ENCODE assay signal across 22 cellular contexts in genomic region chr16:23403547-23403946, GRCh38.
"Had no signal": no experiment of that assay in that cellular context is flagged by ENCODE, and none has a peak within 500 bp of the region (broad histone marks: within the 10 kb centered on the region; RNA-seq: fewer than 3 reads in every experiment).

No MANE protein-coding gene starts in this region.

- H3K27me3 Mint-ChIP-seq: activated CD4-positive, alpha-beta T cell treated with anti-CD3 and anti-CD28 coated beads, Interleukin-2, amount 10 ng/mL, durations not matched to agents 24 days and 14 days; activated naive CD4-positive, alpha-beta T cell treated with anti-CD3 and anti-CD28 coated beads, Interleukin-2, amount 50 U/mL, for 24 hours had no signal

- H3K27ac ChIP-seq: adrenal gland, hepatocyte, right atrium auricular region, uterus had no signal

- H3K4me1 Mint-ChIP-seq: activated CD4-positive, alpha-beta T cell treated with anti-CD3 and anti-CD28 coated beads, Interleukin-2, amount 10 ng/mL, durations not matched to agents 24 days and 14 days; activated naive CD4-positive, alpha-beta T cell treated with anti-CD3 and anti-CD28 coated beads, Interleukin-2, amount 50 U/mL, for 24 hours; natural killer cell had no signal

- H3K4me1 ChIP-seq: adrenal gland, uterus had no signal

- H3K27ac Mint-ChIP-seq: activated CD4-positive, alpha-beta T cell treated with anti-CD3 and anti-CD28 coated beads, Interleukin-2, amount 10 ng/mL, durations not matched to agents 24 days and 14 days; activated CD8-positive, alpha-beta T cell treated with anti-CD3 and anti-CD28 coated beads, Interleukin-2, amount 10 ng/mL, durations not matched to agents 7 days and 5 days; activated naive CD4-positive, alpha-beta T cell treated with anti-CD3 and anti-CD28 coated beads, Interleukin-2, amount 50 U/mL, for 24 hours; natural killer cell; T-helper 2 cell treated with Interferon-gamma antibody and Interleukin-4, amounts not matched to agents 5 μg/mL and 100 μg/mL, for 36 hours had no signal

- H3K4me3 ChIP-seq: adrenal gland, hepatocyte, mucosa of descending colon, right atrium auricular region, thyroid gland, uterus had no signal

- H3K9me3 ChIP-seq: adrenal gland, mucosa of descending colon, right atrium auricular region, thyroid gland, uterus had no signal

- H3K4me2 ChIP-seq: hepatocyte had no signal

- DNase-seq: activated CD4-positive, alpha-beta T cell treated with anti-CD3 and anti-CD28 coated beads, Interleukin-2, amount 10 ng/mL, durations not matched to agents 24 days and 14 days; activated CD4-positive, CD25-positive, alpha-beta regulatory T cell; activated CD8-positive, alpha-beta memory T cell treated with anti-CD3 and anti-CD28 coated beads, Interleukin-2, amount 50 U/mL, for 4 hours; activated CD8-positive, alpha-beta T cell treated with anti-CD3 and anti-CD28 coated beads, Interleukin-2, amount 10 ng/mL, durations not matched to agents 7 days and 5 days; activated effector memory CD4-positive, alpha-beta T cell treated with anti-CD3 and anti-CD28 coated beads, Interleukin-2, amount 50 U/mL, for 16 hours; activated T-cell treated with anti-CD3 and anti-CD28 coated beads, Interleukin-2, amount 50 U/mL, for 48 hours; adrenal gland; islet precursor cell; mammary epithelial cell; mucosa of descending colon; natural killer cell; nucleus accumbens; stimulated activated CD4-positive, alpha-beta T cell treated with anti-CD3 and anti-CD28 coated beads, Interleukin-12 subunit alpha, Interleukin-12 subunit beta, amount 100 ng/mL, for 4 hours; stimulated activated CD4-positive, alpha-beta T cell treated with anti-CD3 and anti-CD28 coated beads, Interleukin-2, amount 100 ng/mL, for 24 hours; thyroid gland; uterus had no signal

- ATAC-seq: activated CD8-positive, alpha-beta T cell treated with anti-CD3 and anti-CD28 coated beads, Interleukin-2, amount 10 ng/mL, durations not matched to agents 7 days and 5 days; esophagus mucosa; left lobe of liver; mucosa of descending colon; natural killer cell had no signal

- H3K27me3 ChIP-seq: adrenal gland, hepatocyte, right atrium auricular region, thyroid gland, uterus had no signal

- H2AFZ ChIP-seq: hepatocyte had no signal

- H3K79me2 ChIP-seq: hepatocyte had no signal

- H3K36me3 ChIP-seq: uterus had no signal

- H3K4me3 Mint-ChIP-seq: activated CD4-positive, alpha-beta T cell treated with anti-CD3 and anti-CD28 coated beads, Interleukin-2, amount 10 ng/mL, durations not matched to agents 24 days and 14 days; activated CD8-positive, alpha-beta T cell treated with anti-CD3 and anti-CD28 coated beads, Interleukin-2, amount 10 ng/mL, durations not matched to agents 7 days and 5 days; activated naive CD4-positive, alpha-beta T cell treated with anti-CD3 and anti-CD28 coated beads, Interleukin-2, amount 50 U/mL, for 24 hours; natural killer cell; T-helper 2 cell treated with Interferon-gamma antibody and Interleukin-4, amounts not matched to agents 5 μg/mL and 100 μg/mL, for 36 hours had no signal

- H3K9me3 Mint-ChIP-seq: activated CD4-positive, alpha-beta T cell treated with anti-CD3 and anti-CD28 coated beads, Interleukin-2, amount 10 ng/mL, durations not matched to agents 24 days and 14 days; activated naive CD4-positive, alpha-beta T cell treated with anti-CD3 and anti-CD28 coated beads, Interleukin-2, amount 50 U/mL, for 24 hours; natural killer cell; T-helper 2 cell treated with Interferon-gamma antibody and Interleukin-4, amounts not matched to agents 5 μg/mL and 100 μg/mL, for 36 hours had no signal
